Comparison of ENCODE assay signal across 10 cellular contexts in genomic region chr4:157043131-157043530, GRCh38. TPM values are rescaled to one million over a fixed set of nuclear protein-coding genes. Genes with fewer than 3 reads are reported as not detected.
DNase-seq lines count a peak whose midpoint lies in the region; ATAC-seq, FAIRE-seq and TF ChIP-seq lines count a peak whose summit lies in the region.
"Had no signal": no experiment of that assay in that cellular context is flagged by ENCODE, and none has a peak within 500 bp of the region (broad histone marks: within the 10 kb centered on the region; RNA-seq: fewer than 3 reads in every experiment).

No MANE protein-coding gene starts in this region.

- dilution Hi-C loops in keratinocyte (cut with MboI; ENCODE audit: extremely low pct_ligation_motif_present, low sequenced_read_pairs) = no loop called here

- H3K9me1 ChIP-seq in keratinocyte (ENCODE audit: control insufficient read depth, extremely low read depth, insufficient read depth, low read length) = no peaks in the 10 kb centered on the region

- H3K27ac ChIP-seq in VCaP (no peak overlapping the region), keratinocyte (ENCODE audit: control insufficient read depth, insufficient read depth, low read length) (no peak overlapping the region)

- H3K27me3 ChIP-seq in keratinocyte (ENCODE audit: control insufficient read depth, extremely low read depth, insufficient read depth, low read length) = no peaks in the 10 kb centered on the region

- ATAC-seq in HG02798 (IDR thresholded peaks at IDR 0.05; ENCODE audit: poor library complexity, unreplicated experiment) = no peak

- no peaks in the 10 kb centered on the region for H3K36me3 Mint-ChIP-seq in CD14-positive monocyte

- no peak overlapping the region for H3K4me3 Mint-ChIP-seq in CD14-positive monocyte

- no peak overlapping the region for H3K4me3 ChIP-seq in keratinocyte (ENCODE audit: control insufficient read depth in 2 of 3, extremely low read depth in 1 of 3, insufficient read depth in 2 of 3, low read depth in 1 of 3, low read length in 3 of 3)

- intact Hi-C loops in CD14-positive monocyte (cut with micrococcal nuclease) = loop anchor here in 1 of 2 donors (10.0 kb wide), 1 partner anchor 568 kb away; no protein-coding TSS in a partner anchor

- peaks cover 0 to 2% (median 0%) of the 10 kb centered on the region in 3 donors for H3K27me3 Mint-ChIP-seq in CD14-positive monocyte (ENCODE audit: low read depth in 3 of 3)

- H3K79me2 ChIP-seq in keratinocyte (ENCODE audit: control insufficient read depth, insufficient read depth, low read length) = no peaks in the 10 kb centered on the region

- FAIRE-seq in keratinocyte (lab: Jason Lieb, UNC) = peak; percentile 94

- H3K9ac ChIP-seq in keratinocyte (ENCODE audit: control insufficient read depth, extremely low read depth, insufficient read depth, low read length) = no peak overlapping the region

- no peaks in the 10 kb centered on the region for H3K4me1 ChIP-seq in keratinocyte (ENCODE audit: control insufficient read depth, extremely low read depth, insufficient read depth, low read length)

- H3K4me2 ChIP-seq in keratinocyte (ENCODE audit: control insufficient read depth, extremely low read depth, insufficient read depth, low read depth, low read length) = peak overlapping the region; percentile 6

- H3K9me3 Mint-ChIP-seq in CD14-positive monocyte = no peaks in the 10 kb centered on the region

- peaks cover 6% of the 10 kb centered on the region for H3K4me1 Mint-ChIP-seq in CD14-positive monocyte

- no peaks in the 10 kb centered on the region for H4K20me1 ChIP-seq in keratinocyte (ENCODE audit: control insufficient read depth, extremely low read depth, insufficient read depth, low read length)

- peak overlapping the region; percentile 88 for H2AFZ ChIP-seq in keratinocyte (ENCODE audit: control insufficient read depth, low read length)

- peak; percentile 20 for TF ChIP-seq CTCF in CD14-positive monocyte (IDR thresholded peaks at IDR 0.05)
- TF ChIP-seq CTCF in VCaP (conservative IDR thresholded peaks at IDR 0.05) = peak; percentile 21; the same call in 1 of the 2 replicates
- TF ChIP-seq CTCF in keratinocyte (optimal IDR thresholded peaks at IDR 0.05 in 1 of 3, IDR thresholded peaks at IDR 0.05 in 1 of 3, conservative IDR thresholded peaks at IDR 0.05 in 1 of 3; ENCODE audit: extremely low read depth in 1 of 3, insufficient read depth in 2 of 3, low read length in 3 of 3) = peak; percentile 23 to 44 (median 43)

- H3K9me3 ChIP-seq in keratinocyte (ENCODE audit: control insufficient read depth, low read depth, low read length) = no peaks in the 10 kb centered on the region

- no peaks in the 10 kb centered on the region for H3K36me3 ChIP-seq in keratinocyte (ENCODE audit: control insufficient read depth in 2 of 2, extremely low read depth in 1 of 2, insufficient read depth in 2 of 2, low read length in 2 of 2)

- DNase-seq in CD14-positive monocyte (ENCODE audit: low spot score) (no peak), LHCN-M2 (ENCODE audit: low read depth) (peak; percentile 73), keratinocyte (ENCODE audit: low read depth, low spot score) (no peak), NCI-H187 (lab: John Stamatoyannopoulos, UW) (no peak), mesenteric fat pad (ENCODE audit: low spot score) (no peak), NCI-H2081 treated with DMSO at 0.1 percent for 48 hours (lab: John Stamatoyannopoulos, UW) (no peak)
- DNase-seq: NCI-H1105 treated with DMSO at 0.1 percent for 48 hours; stimulated activated CD4-positive, alpha-beta T cell treated with anti-CD3 and anti-CD28 coated beads, Interleukin-4, amount 100 ng/mL, for 4 hours had no signal

- H3K27ac Mint-ChIP-seq in CD14-positive monocyte = no peak overlapping the region

RNA-seq across cellular contexts. Expression of gene GLRB, which starts 32.8 kb away (rescaled TPM):
- polyA plus RNA-seq in CD14-positive monocyte (not detected), keratinocyte (0.77 to 1.0 TPM (median 0.80 TPM) in 3 replicates)
- total RNA-seq in LHCN-M2 (2014; rRNA removed) (9.5 and 13.3 TPM in 2 replicates), mesenteric fat pad (3.3 TPM)
- polyA plus RNA-seq in LHCN-M2 (2012) = 5.2 TPM
- 1.1 TPM for polyA plus RNA-seq in keratinocyte (2011; ENCODE audit: low read depth)
- polyA plus RNA-seq in keratinocyte (2011; cell fraction: cytosol; rRNA removed) = 0.34 and 0.72 TPM in 2 replicates
- 0.80 and 1.0 TPM in 2 replicates for polyA plus RNA-seq in keratinocyte (2011; cell fraction: nucleus; rRNA removed)
- polyA plus RNA-seq in keratinocyte (2012; ENCODE audit: low replicate concordance) = 0.56 and 0.69 TPM in 2 replicates
- 0.19 to 0.56 TPM in 2 of 3 replicates, not detected in the other for polyA minus RNA-seq in keratinocyte
- polyA minus RNA-seq in keratinocyte (2011; cell fraction: cytosol; rRNA and poly(A)+ RNA removed) = not detected
- polyA minus RNA-seq in keratinocyte (2011; cell fraction: nucleus; rRNA and poly(A)+ RNA removed) = 1.1 and 1.2 TPM in 2 replicates
